In the genomic region with DNA sequence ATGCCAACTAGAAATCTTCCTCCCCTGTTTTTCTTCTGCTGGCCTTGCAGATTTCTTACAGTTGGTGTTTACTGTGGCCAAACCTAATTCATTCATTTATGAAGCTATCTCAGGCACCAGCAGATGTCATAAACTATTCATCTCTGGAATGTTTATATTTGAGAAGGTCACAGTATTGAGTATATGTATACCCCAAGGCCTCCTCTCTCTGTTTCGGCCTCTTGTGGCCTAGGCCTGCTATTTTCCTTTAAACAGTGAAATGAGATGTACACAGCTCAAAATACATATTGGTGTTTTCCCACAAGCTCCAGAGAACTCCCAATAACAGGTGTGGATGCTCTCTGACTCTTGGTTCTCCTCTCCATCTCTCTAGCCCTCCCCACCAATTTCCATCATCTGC, we compare ENCODE assay signal across 24 cellular contexts.
A peak's percentile ranks its signal among the peaks of the same experiment; 100 is the strongest.
DNase-seq lines count a peak whose midpoint lies in the region; ATAC-seq and TF ChIP-seq lines count a peak whose summit lies in the region.
"Had no signal": no experiment of that assay in that cellular context is flagged by ENCODE, and none has a peak within 500 bp of the region (broad histone marks: within the 10 kb centered on the region; RNA-seq: fewer than 3 reads in every experiment).

No MANE protein-coding gene starts in this region.

- H3K27me3 ChIP-seq in PC-3 (ENCODE audit: low read length): no peaks in the 10 kb centered on the region
- H3K27me3 ChIP-seq: body of pancreas had no signal

- H3K36me3 ChIP-seq in PC-3 (ENCODE audit: low read depth, low read length): no peaks in the 10 kb centered on the region

- BruUV-seq in PC-3 (replicated peaks; lab: Mats Ljungman, UMichigan): no TSS peak

- H4K20me1 ChIP-seq in PC-3 (ENCODE audit: low read length): no peaks in the 10 kb centered on the region

- ATAC-seq in GM18520 (IDR thresholded peaks at IDR 0.05; ENCODE audit: unreplicated experiment) (peak; percentile 40), GM21529 (IDR thresholded peaks at IDR 0.05; ENCODE audit: unreplicated experiment) (peak; percentile 91), HG03039 (IDR thresholded peaks at IDR 0.05; ENCODE audit: unreplicated experiment) (peak; percentile 78), PC-3 (0 out of 2 replicates have a peak, but pooled peaks have one; percentile 20), left lobe of liver (no peak)
- ATAC-seq: body of pancreas; GM23338; natural killer cell treated with Interleukin-12 subunit alpha and Interleukin-12 subunit beta and Interleukin-15 and Interleukin-18, amount 100 ng/mL, for 72 hours; Panc1 had no signal

- 0 out of 2 replicates have a peak, but pooled peaks cover 3% of the 10 kb centered on the region for H3K9me2 ChIP-seq in PC-3 (replicated peaks; ENCODE audit: low read length)

- no peak overlapping the region for H2AFZ ChIP-seq in PC-3 (ENCODE audit: low read length)

- DNase-seq in PC-3: no peak
- DNase-seq in left lobe of liver (ENCODE audit: low spot score): no peak
- DNase-seq in activated CD8-positive, alpha-beta memory T cell treated with anti-CD3 and anti-CD28 coated beads, Interleukin-2, amount 50 U/mL, for 4 hours: no peak
- DNase-seq in posterior vena cava (ENCODE audit: low spot score): no peak
- DNase-seq in T-helper 9 cell: no peak
- DNase-seq: activated CD4-positive, alpha-beta T cell treated with anti-CD3 and anti-CD28 coated beads for 48 hours; activated naive CD4-positive, alpha-beta T cell treated with anti-CD3 and anti-CD28 coated beads, Interleukin-2, amount 10 ng/mL, durations not matched to agents 7 days and 5 days; body of pancreas; hippocampal formation; Karpas-422; kidney; mesendoderm; NCI-H1092; NCI-H774; posterior cingulate gyrus; stimulated activated CD4-positive, alpha-beta T cell treated with anti-CD3 and anti-CD28 coated beads, Interleukin-4, amount 100 ng/mL, for 1 hour; T1000 had no signal

- POLR2A ChIA-PET in PC-3 (lab: Charles Lee; ENCODE audit: unreplicated experiment): no interaction called here

- H3K9ac ChIP-seq in PC-3 (ENCODE audit: low read length): no peak overlapping the region

- intact Hi-C loops in PC-3 (cut with micrococcal nuclease): no loop called here
- intact Hi-C loops in posterior vena cava (cut with DNase I): loop anchor here in 1 of 2 donors (10.0 kb wide), 1 partner anchor 1592 kb away; no protein-coding TSS in a partner anchor

- H3K9me3 ChIP-seq in PC-3 (ENCODE audit: low read length): no peaks in the 10 kb centered on the region
- H3K9me3 ChIP-seq: body of pancreas had no signal

- H3K79me2 ChIP-seq in PC-3 (ENCODE audit: low read length): no peaks in the 10 kb centered on the region

- CTCF ChIA-PET in PC-3 (lab: Charles Lee): interaction anchor here (0.6 kb wide), 1 partner anchor 27 kb away, joined by 3 read pairs; no protein-coding TSS in a partner anchor

- H3K4me1 ChIP-seq in PC-3 (ENCODE audit: insufficient read depth, low read length): no peaks in the 10 kb centered on the region
- H3K4me1 ChIP-seq: body of pancreas had no signal

- no peak for TF ChIP-seq CTCF in PC-3 (conservative IDR thresholded peaks at IDR 0.05; ENCODE audit: low read depth, low read length)

- H3K27ac ChIP-seq in PC-3 (ENCODE audit: low read length): no peak overlapping the region
- H3K27ac ChIP-seq: body of pancreas, SK-N-MC had no signal

- H3K4me3 ChIP-seq in PC-3 (ENCODE audit: low read length): no peak overlapping the region
- H3K4me3 ChIP-seq: body of pancreas, GM23338, SK-N-MC had no signal

- H3F3A ChIP-seq in PC-3 (ENCODE audit: low read length, unreplicated experiment): no peaks in the 10 kb centered on the region

- no peak overlapping the region for H3K4me2 ChIP-seq in PC-3 (ENCODE audit: low read length)
- H3K4me2 ChIP-seq: GM23338 had no signal
